In the genomic region with DNA sequence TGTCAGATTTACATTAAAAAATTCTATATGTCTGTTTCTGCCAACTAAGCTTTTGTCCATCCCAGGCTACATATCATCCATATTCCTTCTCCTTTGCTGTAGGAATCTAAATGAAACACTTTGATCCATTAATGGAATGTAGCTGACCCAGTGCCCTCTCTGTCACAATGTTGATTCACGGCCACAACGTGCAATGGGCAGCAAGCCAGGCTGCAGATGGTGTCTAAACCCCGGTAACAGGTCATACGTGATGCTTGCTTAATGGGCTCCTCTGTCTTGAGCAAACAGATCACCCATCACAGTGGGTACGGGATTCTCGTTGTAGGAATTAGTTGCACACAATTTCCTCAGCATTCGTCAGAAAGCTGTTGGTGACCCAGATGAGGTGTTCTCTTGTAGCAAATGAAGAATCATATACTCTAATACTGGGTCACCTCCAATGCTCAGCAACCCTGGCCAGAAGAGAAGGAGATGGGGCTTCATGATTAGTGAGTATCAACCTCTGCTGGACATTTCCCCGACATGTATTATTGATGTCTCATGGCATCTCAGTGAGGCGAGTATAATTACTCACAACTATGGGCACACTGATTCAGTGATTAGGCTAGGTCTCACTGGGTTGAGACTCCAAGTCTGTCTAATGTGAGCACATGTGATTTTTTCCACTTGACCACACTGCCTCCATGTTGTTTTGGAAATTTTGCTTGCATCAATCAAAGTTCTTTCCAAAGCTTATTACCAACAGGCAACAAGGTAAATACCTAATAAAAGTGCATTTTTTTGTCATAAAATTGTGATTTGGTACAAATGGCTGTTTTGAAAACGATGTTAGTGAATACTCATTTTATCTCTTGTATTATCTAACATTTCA, we compare ENCODE assay signal across 1 cellular context.
TF ChIP-seq lines count a peak whose summit lies in the region.

No MANE protein-coding gene starts in this region.

TF ChIP-seq in HepG2, 621 proteins besides CTCF, POLR2A, EP300 and RAD21 (continued from another document and continues in another):
- TF ChIP-seq, protein P1, sequence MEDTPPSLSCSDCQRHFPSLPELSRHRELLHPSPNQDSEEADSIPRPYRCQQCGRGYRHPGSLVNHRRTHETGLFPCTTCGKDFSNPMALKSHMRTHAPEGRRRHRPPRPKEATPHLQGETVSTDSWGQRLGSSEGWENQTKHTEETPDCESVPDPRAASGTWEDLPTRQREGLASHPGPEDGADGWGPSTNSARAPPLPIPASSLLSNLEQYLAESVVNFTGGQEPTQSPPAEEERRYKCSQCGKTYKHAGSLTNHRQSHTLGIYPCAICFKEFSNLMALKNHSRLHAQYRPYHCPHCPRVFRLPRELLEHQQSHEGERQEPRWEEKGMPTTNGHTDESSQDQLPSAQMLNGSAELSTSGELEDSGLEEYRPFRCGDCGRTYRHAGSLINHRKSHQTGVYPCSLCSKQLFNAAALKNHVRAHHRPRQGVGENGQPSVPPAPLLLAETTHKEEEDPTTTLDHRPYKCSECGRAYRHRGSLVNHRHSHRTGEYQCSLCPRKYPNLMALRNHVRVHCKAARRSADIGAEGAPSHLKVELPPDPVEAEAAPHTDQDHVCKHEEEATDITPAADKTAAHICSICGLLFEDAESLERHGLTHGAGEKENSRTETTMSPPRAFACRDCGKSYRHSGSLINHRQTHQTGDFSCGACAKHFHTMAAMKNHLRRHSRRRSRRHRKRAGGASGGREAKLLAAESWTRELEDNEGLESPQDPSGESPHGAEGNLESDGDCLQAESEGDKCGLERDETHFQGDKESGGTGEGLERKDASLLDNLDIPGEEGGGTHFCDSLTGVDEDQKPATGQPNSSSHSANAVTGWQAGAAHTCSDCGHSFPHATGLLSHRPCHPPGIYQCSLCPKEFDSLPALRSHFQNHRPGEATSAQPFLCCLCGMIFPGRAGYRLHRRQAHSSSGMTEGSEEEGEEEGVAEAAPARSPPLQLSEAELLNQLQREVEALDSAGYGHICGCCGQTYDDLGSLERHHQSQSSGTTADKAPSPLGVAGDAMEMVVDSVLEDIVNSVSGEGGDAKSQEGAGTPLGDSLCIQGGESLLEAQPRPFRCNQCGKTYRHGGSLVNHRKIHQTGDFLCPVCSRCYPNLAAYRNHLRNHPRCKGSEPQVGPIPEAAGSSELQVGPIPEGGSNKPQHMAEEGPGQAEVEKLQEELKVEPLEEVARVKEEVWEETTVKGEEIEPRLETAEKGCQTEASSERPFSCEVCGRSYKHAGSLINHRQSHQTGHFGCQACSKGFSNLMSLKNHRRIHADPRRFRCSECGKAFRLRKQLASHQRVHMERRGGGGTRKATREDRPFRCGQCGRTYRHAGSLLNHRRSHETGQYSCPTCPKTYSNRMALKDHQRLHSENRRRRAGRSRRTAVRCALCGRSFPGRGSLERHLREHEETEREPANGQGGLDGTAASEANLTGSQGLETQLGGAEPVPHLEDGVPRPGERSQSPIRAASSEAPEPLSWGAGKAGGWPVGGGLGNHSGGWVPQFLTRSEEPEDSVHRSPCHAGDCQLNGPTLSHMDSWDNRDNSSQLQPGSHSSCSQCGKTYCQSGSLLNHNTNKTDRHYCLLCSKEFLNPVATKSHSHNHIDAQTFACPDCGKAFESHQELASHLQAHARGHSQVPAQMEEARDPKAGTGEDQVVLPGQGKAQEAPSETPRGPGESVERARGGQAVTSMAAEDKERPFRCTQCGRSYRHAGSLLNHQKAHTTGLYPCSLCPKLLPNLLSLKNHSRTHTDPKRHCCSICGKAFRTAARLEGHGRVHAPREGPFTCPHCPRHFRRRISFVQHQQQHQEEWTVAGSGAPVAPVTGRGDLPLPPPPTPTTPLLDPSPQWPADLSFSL (CRISPR knock-in tag; IDR thresholded peaks at IDR 0.05) = no peak
- TF ChIP-seq NR2F1 (CRISPR knock-in tag; IDR thresholded peaks at IDR 0.05) (peak; percentile 30 to 90; a peak in 3 of 4 replicates), HNF4A (CRISPR knock-in tag; IDR thresholded peaks at IDR 0.05) (no peak), NAIF1 (CRISPR knock-in tag; IDR thresholded peaks at IDR 0.05; ENCODE audit: borderline replicate concordance) (no peak), ZNF792 (CRISPR knock-in tag; IDR thresholded peaks at IDR 0.05) (no peak), NFIB (CRISPR knock-in tag; IDR thresholded peaks at IDR 0.05; ENCODE audit: borderline replicate concordance) (no peak), ZMAT3 (CRISPR knock-in tag; conservative IDR thresholded peaks at IDR 0.05) (no peak), MIER3 (CRISPR knock-in tag; IDR thresholded peaks at IDR 0.05; ENCODE audit: borderline replicate concordance) (no peak), ZNF747 (CRISPR knock-in tag; IDR thresholded peaks at IDR 0.05; ENCODE audit: borderline replicate concordance) (no peak), JUN (CRISPR knock-in tag; IDR thresholded peaks at IDR 0.05) (no peak), CBX5 (CRISPR knock-in tag; IDR thresholded peaks at IDR 0.05; ENCODE audit: borderline replicate concordance) (no peak), ARNT2 (CRISPR knock-in tag; IDR thresholded peaks at IDR 0.05; ENCODE audit: low read depth) (no peak), RAD51 (IDR thresholded peaks at IDR 0.05; ENCODE audit: borderline replicate concordance) (no peak), GABPB1 (CRISPR knock-in tag; IDR thresholded peaks at IDR 0.05) (no peak), KLF13 (CRISPR knock-in tag; IDR thresholded peaks at IDR 0.05) (no peak), XRCC5 (optimal IDR thresholded peaks at IDR 0.05; ENCODE audit: low read length) (no peak), NFE2L1 (CRISPR knock-in tag; IDR thresholded peaks at IDR 0.05; ENCODE audit: borderline replicate concordance) (no peak), TOE1 (CRISPR knock-in tag; IDR thresholded peaks at IDR 0.05) (no peak), HDAC2 (CRISPR knock-in tag; IDR thresholded peaks at IDR 0.05) (peak; percentile 24; the same call in 1 of the 2 replicates), ZNF136 (CRISPR knock-in tag; IDR thresholded peaks at IDR 0.05; ENCODE audit: low read depth) (no peak), PHF8 (CRISPR knock-in tag; IDR thresholded peaks at IDR 0.05) (no peak), PHF5A (CRISPR knock-in tag; IDR thresholded peaks at IDR 0.05; ENCODE audit: low read depth, unreplicated experiment) (no peak), FOXA3 (CRISPR knock-in tag; IDR thresholded peaks at IDR 0.05) (peak; percentile 39; the same call in 1 of the 2 replicates), NFKBIZ (CRISPR knock-in tag; IDR thresholded peaks at IDR 0.05) (no peak), HCFC1 (IDR thresholded peaks at IDR 0.05; ENCODE audit: low read depth, low read length) (no peak), RXRA (CRISPR knock-in tag; IDR thresholded peaks at IDR 0.05) (peak; percentile 27; the same call in 1 of the 2 replicates), ZFP36L1 (CRISPR knock-in tag; IDR thresholded peaks at IDR 0.05) (no peak), EHMT2 (IDR thresholded peaks at IDR 0.05; ENCODE audit: borderline replicate concordance, low read depth, low read length) (no peak; the same call in 1 of the 2 replicates), FOXA1 (IDR thresholded peaks at IDR 0.05) (no peak), FOXA1 (CRISPR knock-in tag; IDR thresholded peaks at IDR 0.05) (peak; percentile 54), ATF7 (IDR thresholded peaks at IDR 0.05) (no peak), ATF7 (CRISPR knock-in tag; IDR thresholded peaks at IDR 0.05) (no peak), ZNF678 (CRISPR knock-in tag; IDR thresholded peaks at IDR 0.05) (no peak), BRCA1 (CRISPR knock-in tag; IDR thresholded peaks at IDR 0.05) (no peak)
- TF ChIP-seq, protein P2, sequence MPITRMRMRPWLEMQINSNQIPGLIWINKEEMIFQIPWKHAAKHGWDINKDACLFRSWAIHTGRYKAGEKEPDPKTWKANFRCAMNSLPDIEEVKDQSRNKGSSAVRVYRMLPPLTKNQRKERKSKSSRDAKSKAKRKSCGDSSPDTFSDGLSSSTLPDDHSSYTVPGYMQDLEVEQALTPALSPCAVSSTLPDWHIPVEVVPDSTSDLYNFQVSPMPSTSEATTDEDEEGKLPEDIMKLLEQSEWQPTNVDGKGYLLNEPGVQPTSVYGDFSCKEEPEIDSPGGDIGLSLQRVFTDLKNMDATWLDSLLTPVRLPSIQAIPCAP (CRISPR knock-in tag; IDR thresholded peaks at IDR 0.05; ENCODE audit: low read depth) = no peak
- TF ChIP-seq, protein P3, sequence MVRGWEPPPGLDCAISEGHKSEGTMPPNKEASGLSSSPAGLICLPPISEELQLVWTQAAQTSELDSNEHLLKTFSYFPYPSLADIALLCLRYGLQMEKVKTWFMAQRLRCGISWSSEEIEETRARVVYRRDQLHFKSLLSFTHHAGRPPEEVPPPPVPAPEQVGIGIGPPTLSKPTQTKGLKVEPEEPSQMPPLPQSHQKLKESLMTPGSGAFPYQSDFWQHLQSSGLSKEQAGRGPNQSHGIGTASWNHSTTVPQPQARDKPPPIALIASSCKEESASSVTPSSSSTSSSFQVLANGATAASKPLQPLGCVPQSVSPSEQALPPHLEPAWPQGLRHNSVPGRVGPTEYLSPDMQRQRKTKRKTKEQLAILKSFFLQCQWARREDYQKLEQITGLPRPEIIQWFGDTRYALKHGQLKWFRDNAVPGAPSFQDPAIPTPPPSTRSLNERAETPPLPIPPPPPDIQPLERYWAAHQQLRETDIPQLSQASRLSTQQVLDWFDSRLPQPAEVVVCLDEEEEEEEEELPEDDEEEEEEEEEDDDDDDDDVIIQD (CRISPR knock-in tag; IDR thresholded peaks at IDR 0.05; ENCODE audit: low read depth) = 0 out of 2 replicates have a peak, but pooled peaks have one; percentile 33
- TF ChIP-seq, protein P4, sequence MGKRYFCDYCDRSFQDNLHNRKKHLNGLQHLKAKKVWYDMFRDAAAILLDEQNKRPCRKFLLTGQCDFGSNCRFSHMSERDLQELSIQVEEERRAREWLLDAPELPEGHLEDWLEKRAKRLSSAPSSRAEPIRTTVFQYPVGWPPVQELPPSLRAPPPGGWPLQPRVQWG (CRISPR knock-in tag; IDR thresholded peaks at IDR 0.05; ENCODE audit: borderline replicate concordance, low read depth) = no peak
- TF ChIP-seq, protein P5, sequence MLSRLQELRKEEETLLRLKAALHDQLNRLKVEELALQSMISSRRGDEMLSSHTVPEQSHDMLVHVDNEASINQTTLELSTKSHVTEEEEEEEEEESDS (CRISPR knock-in tag; IDR thresholded peaks at IDR 0.05; ENCODE audit: borderline replicate concordance) = no peak
- TF ChIP-seq, protein P6, sequence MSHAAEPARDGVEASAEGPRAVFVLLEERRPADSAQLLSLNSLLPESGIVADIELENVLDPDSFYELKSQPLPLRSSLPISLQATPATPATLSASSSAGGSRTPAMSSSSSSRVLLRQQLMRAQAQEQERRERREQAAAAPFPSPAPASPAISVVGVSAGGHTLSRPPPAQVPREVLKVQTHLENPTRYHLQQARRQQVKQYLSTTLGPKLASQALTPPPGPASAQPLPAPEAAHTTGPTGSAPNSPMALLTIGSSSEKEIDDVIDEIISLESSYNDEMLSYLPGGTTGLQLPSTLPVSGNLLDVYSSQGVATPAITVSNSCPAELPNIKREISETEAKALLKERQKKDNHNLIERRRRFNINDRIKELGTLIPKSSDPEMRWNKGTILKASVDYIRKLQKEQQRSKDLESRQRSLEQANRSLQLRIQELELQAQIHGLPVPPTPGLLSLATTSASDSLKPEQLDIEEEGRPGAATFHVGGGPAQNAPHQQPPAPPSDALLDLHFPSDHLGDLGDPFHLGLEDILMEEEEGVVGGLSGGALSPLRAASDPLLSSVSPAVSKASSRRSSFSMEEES (CRISPR knock-in tag; IDR thresholded peaks at IDR 0.05) = 0 out of 2 replicates have a peak, but pooled peaks have one; percentile 25
- TF ChIP-seq, protein P7, sequence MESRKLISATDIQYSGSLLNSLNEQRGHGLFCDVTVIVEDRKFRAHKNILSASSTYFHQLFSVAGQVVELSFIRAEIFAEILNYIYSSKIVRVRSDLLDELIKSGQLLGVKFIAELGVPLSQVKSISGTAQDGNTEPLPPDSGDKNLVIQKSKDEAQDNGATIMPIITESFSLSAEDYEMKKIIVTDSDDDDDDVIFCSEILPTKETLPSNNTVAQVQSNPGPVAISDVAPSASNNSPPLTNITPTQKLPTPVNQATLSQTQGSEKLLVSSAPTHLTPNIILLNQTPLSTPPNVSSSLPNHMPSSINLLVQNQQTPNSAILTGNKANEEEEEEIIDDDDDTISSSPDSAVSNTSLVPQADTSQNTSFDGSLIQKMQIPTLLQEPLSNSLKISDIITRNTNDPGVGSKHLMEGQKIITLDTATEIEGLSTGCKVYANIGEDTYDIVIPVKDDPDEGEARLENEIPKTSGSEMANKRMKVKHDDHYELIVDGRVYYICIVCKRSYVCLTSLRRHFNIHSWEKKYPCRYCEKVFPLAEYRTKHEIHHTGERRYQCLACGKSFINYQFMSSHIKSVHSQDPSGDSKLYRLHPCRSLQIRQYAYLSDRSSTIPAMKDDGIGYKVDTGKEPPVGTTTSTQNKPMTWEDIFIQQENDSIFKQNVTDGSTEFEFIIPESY (CRISPR knock-in tag; IDR thresholded peaks at IDR 0.05) = no peak
- TF ChIP-seq, protein P8, sequence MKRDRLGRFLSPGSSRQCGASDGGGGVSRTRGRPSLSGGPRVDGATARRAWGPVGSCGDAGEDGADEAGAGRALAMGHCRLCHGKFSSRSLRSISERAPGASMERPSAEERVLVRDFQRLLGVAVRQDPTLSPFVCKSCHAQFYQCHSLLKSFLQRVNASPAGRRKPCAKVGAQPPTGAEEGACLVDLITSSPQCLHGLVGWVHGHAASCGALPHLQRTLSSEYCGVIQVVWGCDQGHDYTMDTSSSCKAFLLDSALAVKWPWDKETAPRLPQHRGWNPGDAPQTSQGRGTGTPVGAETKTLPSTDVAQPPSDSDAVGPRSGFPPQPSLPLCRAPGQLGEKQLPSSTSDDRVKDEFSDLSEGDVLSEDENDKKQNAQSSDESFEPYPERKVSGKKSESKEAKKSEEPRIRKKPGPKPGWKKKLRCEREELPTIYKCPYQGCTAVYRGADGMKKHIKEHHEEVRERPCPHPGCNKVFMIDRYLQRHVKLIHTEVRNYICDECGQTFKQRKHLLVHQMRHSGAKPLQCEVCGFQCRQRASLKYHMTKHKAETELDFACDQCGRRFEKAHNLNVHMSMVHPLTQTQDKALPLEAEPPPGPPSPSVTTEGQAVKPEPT (CRISPR knock-in tag; IDR thresholded peaks at IDR 0.05; ENCODE audit: low read depth) = no peak
- TF ChIP-seq, protein P9, sequence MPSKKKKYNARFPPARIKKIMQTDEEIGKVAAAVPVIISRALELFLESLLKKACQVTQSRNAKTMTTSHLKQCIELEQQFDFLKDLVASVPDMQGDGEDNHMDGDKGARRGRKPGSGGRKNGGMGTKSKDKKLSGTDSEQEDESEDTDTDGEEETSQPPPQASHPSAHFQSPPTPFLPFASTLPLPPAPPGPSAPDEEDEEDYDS (CRISPR knock-in tag; IDR thresholded peaks at IDR 0.05) = no peak
- TF ChIP-seq, protein P10, sequence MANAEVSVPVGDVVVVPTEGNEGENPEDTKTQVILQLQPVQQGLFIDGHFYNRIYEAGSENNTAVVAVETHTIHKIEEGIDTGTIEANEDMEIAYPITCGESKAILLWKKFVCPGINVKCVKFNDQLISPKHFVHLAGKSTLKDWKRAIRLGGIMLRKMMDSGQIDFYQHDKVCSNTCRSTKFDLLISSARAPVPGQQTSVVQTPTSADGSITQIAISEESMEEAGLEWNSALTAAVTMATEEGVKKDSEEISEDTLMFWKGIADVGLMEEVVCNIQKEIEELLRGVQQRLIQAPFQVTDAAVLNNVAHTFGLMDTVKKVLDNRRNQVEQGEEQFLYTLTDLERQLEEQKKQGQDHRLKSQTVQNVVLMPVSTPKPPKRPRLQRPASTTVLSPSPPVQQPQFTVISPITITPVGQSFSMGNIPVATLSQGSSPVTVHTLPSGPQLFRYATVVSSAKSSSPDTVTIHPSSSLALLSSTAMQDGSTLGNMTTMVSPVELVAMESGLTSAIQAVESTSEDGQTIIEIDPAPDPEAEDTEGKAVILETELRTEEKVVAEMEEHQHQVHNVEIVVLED (CRISPR knock-in tag; IDR thresholded peaks at IDR 0.05; ENCODE audit: borderline replicate concordance) = no peak
